In genomic region chr17:39626171-39626670, GRCh38 we compare ENCODE assay signal across 13 cellular contexts. TPM values are rescaled to one million over a fixed set of nuclear protein-coding genes. Genes with fewer than 3 reads are reported as not detected.
DNase-seq lines count a peak whose midpoint lies in the region; ATAC-seq and TF ChIP-seq lines count a peak whose summit lies in the region.
"Had no signal": no experiment of that assay in that cellular context is flagged by ENCODE, and none has a peak within 500 bp of the region (broad histone marks: within the 10 kb centered on the region; RNA-seq: fewer than 3 reads in every experiment).

No MANE protein-coding gene starts in this region.

- H3K4me1 ChIP-seq in body of pancreas (peaks cover 74% of the 10 kb centered on the region), mucosa of descending colon (ENCODE audit: low read depth) (peaks cover 28% of the 10 kb centered on the region), psoas muscle (peaks cover 5% of the 10 kb centered on the region)

- peak; percentile 25 for DNase-seq in stimulated activated CD4-positive, alpha-beta T cell treated with anti-CD3 and anti-CD28 coated beads, Interleukin-4, amount 100 ng/mL, for 24 hours
- no peak for DNase-seq in stimulated activated CD4-positive, alpha-beta T cell treated with anti-CD3 and anti-CD28 coated beads, Interleukin-12 subunit alpha, Interleukin-12 subunit beta, amount 100 ng/mL, for 4 hours
- DNase-seq in body of pancreas (no peak), mucosa of descending colon (no peak), NCI-H146 treated with DMSO at 0.1 percent for 48 hours (lab: John Stamatoyannopoulos, UW; ENCODE audit: unreplicated experiment) (no peak), psoas muscle (no peak)
- DNase-seq: brain microvascular endothelial cell, NCI-H2107, testis had no signal

- peaks cover 0 to 11% of the 10 kb centered on the region in 2 donors for H3K27me3 ChIP-seq in body of pancreas
- H3K27me3 ChIP-seq in psoas muscle (ENCODE audit: insufficient read depth in 3 of 3, low read length in 2 of 3) = peaks cover 0 to 56% (median 11%) of the 10 kb centered on the region in 3 donors
- H3K27me3 ChIP-seq: testis had no signal

- H3K4me3 ChIP-seq in body of pancreas (no peak overlapping the region), mucosa of descending colon (peak overlapping the region; percentile 47), psoas muscle (no peak overlapping the region)
- H3K4me3 ChIP-seq: lung had no signal

- ATAC-seq in body of pancreas (no peak), mucosa of descending colon (no peak), GM18858 (IDR thresholded peaks at IDR 0.05; ENCODE audit: unreplicated experiment) (no peak), psoas muscle (no peak), GM21515 (IDR thresholded peaks at IDR 0.05; ENCODE audit: unreplicated experiment) (no peak)

- H3K27ac ChIP-seq in body of pancreas (peak overlapping the region in 3 of 4 donors; percentile 70 to 87 (median 85)), psoas muscle (no peak overlapping the region)
- H3K27ac ChIP-seq: brain microvascular endothelial cell, testis had no signal

- TF ChIP-seq POLR2A in body of pancreas (IDR thresholded peaks at IDR 0.05) = no peak

- TF ChIP-seq CTCF in body of pancreas (IDR thresholded peaks at IDR 0.05) (no peak), mucosa of descending colon (IDR thresholded peaks at IDR 0.05) (no peak), psoas muscle (IDR thresholded peaks at IDR 0.05) (no peak)

- intact Hi-C loops in body of pancreas (cut with DNase I) = no loop called here
- intact Hi-C loops in mucosa of descending colon (cut with DNase I, micrococcal nuclease) = loop anchor here in 1 of 2 donors (10.0 kb wide), 1 partner anchor 129 kb away; no protein-coding TSS in a partner anchor
- intact Hi-C loops in psoas muscle (cut with DNase I) = loop anchor here in 1 of 2 donors (10.0 kb wide), 1 partner anchor 239 kb away; the partner anchor contains the start of genes IKZF3 and ZPBP2

- no peaks in the 10 kb centered on the region for H3K9me3 ChIP-seq in body of pancreas
- H3K9me3 ChIP-seq in mucosa of descending colon = no peaks in the 10 kb centered on the region
- H3K9me3 ChIP-seq in psoas muscle = no peaks in the 10 kb centered on the region
- H3K9me3 ChIP-seq: testis had no signal

- H3K36me3 ChIP-seq in body of pancreas (replicated peaks in 1 of 2; ENCODE audit: insufficient read depth in 1 of 2, low read depth in 2 of 2) (no peaks in the 10 kb centered on the region), mucosa of descending colon (ENCODE audit: low read depth) (no peaks in the 10 kb centered on the region), psoas muscle (ENCODE audit: insufficient read depth in 1 of 2, low read depth in 1 of 2) (no peaks in the 10 kb centered on the region)
- H3K36me3 ChIP-seq: brain microvascular endothelial cell had no signal

- 19 to 21% methylated on average over 15 of the region's 15 CpGs for WGBS in body of pancreas, 2 donors
- 32 to 42% (median 36%) methylated on average over 15 of the region's 15 CpGs for WGBS in psoas muscle, 3 donors

RNA-seq across cellular contexts. Expression of gene PPP1R1B, which starts 0.5 kb away (rescaled TPM):
- total RNA-seq in body of pancreas (10 to 100 TPM; 38.4 to 75.8 TPM), mucosa of descending colon (100 to 1,000 TPM; 108 to 362 (median 356) TPM), psoas muscle (under 1 TPM in 3 of 4 donors, not detected in 1; 0.21 to 0.42 (median 0.23) TPM)
- polyA plus RNA-seq in psoas muscle = 1 to 10 TPM in 1 of 3 donors, under 1 TPM in 2; 0.10 to 1.6 (median 0.35) TPM

RNA-seq across cellular contexts. Expression of gene STARD3, which starts 10.7 kb away (rescaled TPM):
- total RNA-seq in body of pancreas = 10 to 100 TPM; 30.1 to 63.9 TPM
- total RNA-seq in mucosa of descending colon = 10 to 100 TPM; 36.1 to 58.8 (median 57.6) TPM
- 10 to 100 TPM; 22.5 to 32.6 (median 26.1) TPM for total RNA-seq in psoas muscle
- polyA plus RNA-seq in psoas muscle = 10 to 100 TPM; 33.0 to 62.8 (median 47.9) TPM

RNA-seq across cellular contexts. Expression of gene NEUROD2, which starts 18.5 kb away (rescaled TPM):
- not detected for total RNA-seq in body of pancreas
- total RNA-seq in mucosa of descending colon = under 1 TPM in 1 of 3 donors, not detected in 2; 0.05 TPM
- total RNA-seq in psoas muscle = not detected
- under 1 TPM in 1 of 3 donors, not detected in 2; 0.01 TPM for polyA plus RNA-seq in psoas muscle
- total RNA-seq: lung, RPMI7951 had no signal

RNA-seq across cellular contexts. Expression of gene TCAP, which starts 38.9 kb away (rescaled TPM):
- under 1 TPM in 1 of 2 donors, not detected in 1; 0.26 TPM for total RNA-seq in body of pancreas
- total RNA-seq in mucosa of descending colon = 1 to 10 TPM in 2 of 3 donors, under 1 TPM in 1; 0.96 to 3.4 (median 1.5) TPM
- 1,000 to 10,000 TPM; 3,389 to 5,818 (median 3,842) TPM for total RNA-seq in psoas muscle
- 1,000 to 10,000 TPM; 2,116 to 7,047 (median 2,671) TPM for polyA plus RNA-seq in psoas muscle

RNA-seq across cellular contexts. Expression of gene PNMT, which starts 42.0 kb away (rescaled TPM):
- total RNA-seq in body of pancreas = 1 to 10 TPM; 1.3 to 2.6 TPM
- 1 to 10 TPM in 2 of 3 donors, under 1 TPM in 1; 0.23 to 2.0 (median 1.5) TPM for total RNA-seq in mucosa of descending colon
- total RNA-seq in psoas muscle = 10 to 100 TPM in 2 of 4 donors, 1 to 10 TPM in 2; 5.9 to 15.3 (median 11.8) TPM
- polyA plus RNA-seq in psoas muscle = 10 to 100 TPM in 1 of 3 donors, 1 to 10 TPM in 2; 6.0 to 13.0 (median 6.8) TPM
- total RNA-seq: RPMI7951 had no signal

Comparison
In these comparisons a context has a peak if more than half of its experiments do, and no peak if none do; other contexts are left out.
1. RNA of gene PPP1R1B, which starts 0.5 kb away (total RNA-seq): 108 to 362 TPM in mucosa of descending colon and 38.4 to 75.8 TPM in body of pancreas; 0.21 to 0.42 TPM in psoas muscle; every median in the first group is over 10 times any median in the second.